20 cellular contexts compared by ENCODE assay signal in genomic region chr18:27668126-27668525, GRCh38.
"Had no signal": no experiment of that assay in that cellular context is flagged by ENCODE, and none has a peak within 500 bp of the region (broad histone marks: within the 10 kb centered on the region; RNA-seq: fewer than 3 reads in every experiment).

No MANE protein-coding gene starts in this region.

- H3K27ac ChIP-seq: cardiac muscle cell, neutrophil, tibial artery, uterus, WERI-Rb-1 had no signal

- DNase-seq: activated CD4-positive, alpha-beta T cell treated with anti-CD3 and anti-CD28 coated beads for 1 hour; activated CD8-positive, alpha-beta memory T cell treated with anti-CD3 and anti-CD28 coated beads for 24 hours; activated effector memory CD4-positive, alpha-beta T cell treated with anti-CD3 and anti-CD28 coated beads, Interleukin-2, amount 50 U/mL, for 16 hours; activated naive CD4-positive, alpha-beta T cell treated with anti-CD3 and anti-CD28 coated beads, Interleukin-2, amount 50 U/mL, for 16 hours; activated T-cell treated with anti-CD3 and anti-CD28 coated beads, Interleukin-2, amount 50 U/mL, for 72 hours; effector memory CD8-positive, alpha-beta T cell; left cardiac atrium; naive thymus-derived CD8-positive, alpha-beta T cell; posterior cingulate gyrus; retina; stimulated activated CD4-positive, alpha-beta T cell treated with anti-CD3 and anti-CD28 coated beads, Interleukin-12 subunit alpha, Interleukin-12 subunit beta, amount 100 ng/mL, for 4 hours; stimulated activated CD4-positive, alpha-beta T cell treated with anti-CD3 and anti-CD28 coated beads, Interleukin-1b, Interleukin-23, amount 100 ng/mL, for 48 hours; stimulated activated CD8-positive, alpha-beta memory T cell treated with anti-CD3 and anti-CD28 coated beads, Interleukin-4, amount 100 ng/mL, for 48 hours; stimulated activated naive CD4-positive, alpha-beta T cell; T-helper 2 cell; tibial artery; uterus had no signal

- H3K27ac Mint-ChIP-seq: activated T-cell treated with anti-CD3 and anti-CD28 coated beads, Interleukin-2, amount 50 U/mL, for 72 hours; effector memory CD8-positive, alpha-beta T cell; naive thymus-derived CD8-positive, alpha-beta T cell had no signal

- H3K36me3 Mint-ChIP-seq: naive thymus-derived CD8-positive, alpha-beta T cell had no signal

- H3K27me3 ChIP-seq: cardiac muscle cell, neutrophil, tibial artery, uterus had no signal

- H3K36me3 ChIP-seq: cardiac muscle cell, neutrophil, tibial artery, uterus, WERI-Rb-1 had no signal

- H3K4me3 ChIP-seq: cardiac muscle cell, tibial artery, uterus had no signal

- H3K4me3 Mint-ChIP-seq: activated T-cell treated with anti-CD3 and anti-CD28 coated beads, Interleukin-2, amount 50 U/mL, for 72 hours; effector memory CD8-positive, alpha-beta T cell; naive thymus-derived CD8-positive, alpha-beta T cell had no signal

- H3K9me3 ChIP-seq: neutrophil, tibial artery, uterus had no signal

- ATAC-seq: activated T-cell treated with anti-CD3 and anti-CD28 coated beads, Interleukin-2, amount 50 U/mL, for 72 hours; effector memory CD8-positive, alpha-beta T cell; left cardiac atrium; naive thymus-derived CD8-positive, alpha-beta T cell had no signal

- H3K27me3 Mint-ChIP-seq: effector memory CD8-positive, alpha-beta T cell; naive thymus-derived CD8-positive, alpha-beta T cell had no signal

- H3K4me1 Mint-ChIP-seq: naive thymus-derived CD8-positive, alpha-beta T cell had no signal

- H3K4me1 ChIP-seq: tibial artery, uterus had no signal
